Comparison of ENCODE assay signal across 10 cellular contexts in genomic region chr13:24267283-24267682, GRCh38. TPM values are rescaled to one million over a fixed set of nuclear protein-coding genes. Genes with fewer than 3 reads are reported as not detected.
DNase-seq lines count a peak whose midpoint lies in the region; ATAC-seq, FAIRE-seq and TF ChIP-seq lines count a peak whose summit lies in the region.
"Had no signal": no experiment of that assay in that cellular context is flagged by ENCODE, and none has a peak within 500 bp of the region (broad histone marks: within the 10 kb centered on the region; RNA-seq: fewer than 3 reads in every experiment).

No MANE protein-coding gene starts in this region.

- TF ChIP-seq POLR2A in GM12892 (IDR thresholded peaks at IDR 0.05; ENCODE audit: low read depth, low read length) (no peak), stomach (IDR thresholded peaks at IDR 0.05) (no peak)

- no peaks in the 10 kb centered on the region for H3K9me3 ChIP-seq in stomach

- TF ChIP-seq EP300 in stomach (IDR thresholded peaks at IDR 0.05), result no peak

- FAIRE-seq in GM12892 (lab: Jason Lieb, UNC), result peak; percentile 75

- peaks cover 84% of the 10 kb centered on the region for H3K4me1 Mint-ChIP-seq in activated T-helper 1 cell treated with anti-CD3 and anti-CD28 coated beads, Interleukin-12 subunit alpha, Interleukin-12 subunit beta, Interleukin-2, Interleukin-4 antibody, amounts not matched to agents 30 ng/mL and 10 ng/mL and 1 ng/mL, durations not matched to agents 14 hours and 24 hours and 36 hours (ENCODE audit: low read depth)
- H3K4me1 Mint-ChIP-seq in GM23338, result peaks cover 13% of the 10 kb centered on the region

- peak overlapping the region in 4 of 5 donors; percentile 47 to 64 (median 53) for H3K27ac ChIP-seq in stomach
- H3K27ac ChIP-seq in GM23338 (ENCODE audit: low read depth), result no peak overlapping the region

- H3K36me3 ChIP-seq in stomach (peaks cover 0 to 12% (median 0%) of the 10 kb centered on the region in 4 donors), GM23338 (ENCODE audit: insufficient read depth) (no peaks in the 10 kb centered on the region)

- H2AFZ ChIP-seq in GM23338, result no peak overlapping the region

- H3K4me2 ChIP-seq in GM23338, result no peak overlapping the region

- intact Hi-C loops in activated T-helper 1 cell treated with anti-CD3 and anti-CD28 coated beads, Interleukin-12 subunit alpha, Interleukin-12 subunit beta, Interleukin-2, Interleukin-4 antibody, amounts not matched to agents 30 ng/mL and 10 ng/mL and 1 ng/mL, durations not matched to agents 14 hours and 24 hours and 36 hours (cut with micrococcal nuclease), result loop anchor here (1.0 kb wide), 1 partner anchor 34 kb away; no protein-coding TSS in a partner anchor
- intact Hi-C loops in stomach (cut with DNase I; ENCODE audit: low total_unique reads), result no loop called here

- no peaks in the 10 kb centered on the region for H3K27me3 Mint-ChIP-seq in activated T-helper 1 cell treated with anti-CD3 and anti-CD28 coated beads, Interleukin-12 subunit alpha, Interleukin-12 subunit beta, Interleukin-2, Interleukin-4 antibody, amounts not matched to agents 30 ng/mL and 10 ng/mL and 1 ng/mL, durations not matched to agents 14 hours and 24 hours and 36 hours (ENCODE audit: insufficient read depth)
- H3K27me3 Mint-ChIP-seq in GM23338 (ENCODE audit: insufficient read depth, low read depth, poor library complexity), result peaks cover 4% of the 10 kb centered on the region

- 40 to 62% (median 50%) methylated on average over 3 of the region's 3 CpGs for WGBS in stomach, 5 donors

- H3K9me3 Mint-ChIP-seq in activated T-helper 1 cell treated with anti-CD3 and anti-CD28 coated beads, Interleukin-12 subunit alpha, Interleukin-12 subunit beta, Interleukin-2, Interleukin-4 antibody, amounts not matched to agents 30 ng/mL and 10 ng/mL and 1 ng/mL, durations not matched to agents 14 hours and 24 hours and 36 hours, result no peaks in the 10 kb centered on the region
- no peaks in the 10 kb centered on the region for H3K9me3 Mint-ChIP-seq in GM23338
- H3K9me3 Mint-ChIP-seq: HFFc6 had no signal

- peaks cover 22 to 57% (median 38%) of the 10 kb centered on the region in 4 donors for H3K4me1 ChIP-seq in stomach
- 0 out of 2 replicates have a peak, but pooled peaks cover 5% of the 10 kb centered on the region for H3K4me1 ChIP-seq in GM23338 (ENCODE audit: insufficient read depth)

- peaks cover 11% of the 10 kb centered on the region; the same call in 1 of the 2 replicates for H4K20me1 ChIP-seq in GM23338 (replicated peaks; ENCODE audit: insufficient read depth)

- peak overlapping the region; percentile 82 for H3K4me3 Mint-ChIP-seq in activated T-helper 1 cell treated with anti-CD3 and anti-CD28 coated beads, Interleukin-12 subunit alpha, Interleukin-12 subunit beta, Interleukin-2, Interleukin-4 antibody, amounts not matched to agents 30 ng/mL and 10 ng/mL and 1 ng/mL, durations not matched to agents 14 hours and 24 hours and 36 hours
- H3K4me3 Mint-ChIP-seq in GM23338, result no peak overlapping the region
- H3K4me3 Mint-ChIP-seq: HFFc6 had no signal

- no peaks in the 10 kb centered on the region for H3K27me3 ChIP-seq in stomach
- no peaks in the 10 kb centered on the region for H3K27me3 ChIP-seq in GM23338 (ENCODE audit: insufficient read depth)

- DNase-seq in GM12892 (ENCODE audit: insufficient read length) (no peak), iris pigment epithelial cell (ENCODE audit: low read depth) (peak; percentile 47), stomach (no peak), GM23338 (ENCODE audit: low spot score) (no peak), NCI-H345 (lab: John Stamatoyannopoulos, UW) (no peak), NCI-H1105 (lab: John Stamatoyannopoulos, UW) (no peak)
- DNase-seq in activated T-helper 1 cell treated with anti-CD3 and anti-CD28 coated beads, Interleukin-12 subunit alpha, Interleukin-12 subunit beta, Interleukin-2, Interleukin-4 antibody, amounts not matched to agents 30 ng/mL and 10 ng/mL and 1 ng/mL, durations not matched to agents 14 hours and 24 hours and 36 hours (ENCODE audit: low spot score), result peak; percentile 38
- DNase-seq: dermis blood vessel endothelial cell; HFFc6; NK-92 treated with Interleukin-12 subunit alpha and Interleukin-12 subunit beta, amount 100 ng/mL, for 24 hours had no signal

- ATAC-seq in GM23338, result no peak

- H3K79me2 ChIP-seq in GM23338 (replicated peaks; ENCODE audit: insufficient read depth), result peaks cover 27% of the 10 kb centered on the region

- peak overlapping the region in 1 of 4 donors; percentile 21 for H3K4me3 ChIP-seq in stomach
- H3K4me3 ChIP-seq in GM23338, result no peak overlapping the region

- peaks cover 23% of the 10 kb centered on the region for H3K36me3 Mint-ChIP-seq in activated T-helper 1 cell treated with anti-CD3 and anti-CD28 coated beads, Interleukin-12 subunit alpha, Interleukin-12 subunit beta, Interleukin-2, Interleukin-4 antibody, amounts not matched to agents 30 ng/mL and 10 ng/mL and 1 ng/mL, durations not matched to agents 14 hours and 24 hours and 36 hours (ENCODE audit: low read depth)
- H3K36me3 Mint-ChIP-seq in GM23338 (ENCODE audit: low read depth), result no peaks in the 10 kb centered on the region

- no peak for TF ChIP-seq CTCF in stomach (IDR thresholded peaks at IDR 0.05)
- TF ChIP-seq CTCF in GM23338 (conservative IDR thresholded peaks at IDR 0.05; ENCODE audit: low read depth in 2 of 2), result no peak

- no peaks in the 10 kb centered on the region for H3K9me2 ChIP-seq in GM23338 (ENCODE audit: insufficient read depth)

- peak overlapping the region; percentile 95 for H3K27ac Mint-ChIP-seq in activated T-helper 1 cell treated with anti-CD3 and anti-CD28 coated beads, Interleukin-12 subunit alpha, Interleukin-12 subunit beta, Interleukin-2, Interleukin-4 antibody, amounts not matched to agents 30 ng/mL and 10 ng/mL and 1 ng/mL, durations not matched to agents 14 hours and 24 hours and 36 hours
- no peak overlapping the region for H3K27ac Mint-ChIP-seq in GM23338
- H3K27ac Mint-ChIP-seq: HFFc6 had no signal

- no peaks in the 10 kb centered on the region for H3F3A ChIP-seq in GM23338 (replicated peaks; ENCODE audit: low read depth)

TF ChIP-seq in GM23338, 12 proteins besides CTCF, POLR2A, EP300 and RAD21 (continues in another document):
- TF ChIP-seq EZH2phosphoT487 (IDR thresholded peaks at IDR 0.05; ENCODE audit: unreplicated experiment) (no peak), NANOG (IDR thresholded peaks at IDR 0.05; ENCODE audit: borderline replicate concordance) (no peak), POLR2AphosphoS5 (IDR thresholded peaks at IDR 0.05; ENCODE audit: low read depth) (no peak), JUNB (IDR thresholded peaks at IDR 0.05; ENCODE audit: unreplicated experiment) (no peak), CREB1 (CRISPR knock-in tag; IDR thresholded peaks at IDR 0.05; ENCODE audit: low read depth) (no peak), REST (IDR thresholded peaks at IDR 0.05; ENCODE audit: unreplicated experiment) (no peak), ZNF114 (CRISPR knock-in tag; IDR thresholded peaks at IDR 0.05) (no peak)

RNA-seq across cellular contexts. Expression of gene C1QTNF9, which starts 42.1 kb away (rescaled TPM):
- polyA plus RNA-seq in GM12892 (2012; ENCODE audit: missing spikeins), result not detected
- not detected in 2 replicates for total RNA-seq in activated T-helper 1 cell treated with anti-CD3 and anti-CD28 coated beads, Interleukin-12 subunit alpha, Interleukin-12 subunit beta, Interleukin-2, Interleukin-4 antibody, amounts not matched to agents 30 ng/mL and 10 ng/mL and 1 ng/mL, durations not matched to agents 14 hours and 24 hours and 36 hours
- total RNA-seq in stomach, result 1 to 10 TPM in 1 of 5 donors, under 1 TPM in 1, not detected in 3; 0.37 to 2.3 TPM
- polyA plus RNA-seq in stomach (under 1 TPM in 2 of 3 donors, not detected in 1; 0.08 to 0.25 TPM), GM23338 (2016; fragmentation: Nextera tagmentation; extraction: Ambion mirVana) (not detected in 2 replicates)
- total RNA-seq in GM23338 (2014; rRNA removed; shearing (Covaris generic)), result not detected in 2 replicates
- total RNA-seq: dermis blood vessel endothelial cell, HFFc6 had no signal

Comparison
In these comparisons a context has a peak if more than half of its experiments do, and no peak if none do; other contexts are left out.
1. DNase-seq: peak in activated T-helper 1 cell treated with anti-CD3 and anti-CD28 coated beads, Interleukin-12 subunit alpha, Interleukin-12 subunit beta, Interleukin-2, Interleukin-4 antibody, amounts not matched to agents 30 ng/mL and 10 ng/mL and 1 ng/mL, durations not matched to agents 14 hours and 24 hours and 36 hours (single experiment) and iris pigment epithelial cell (single experiment); none in GM12892 (single experiment), stomach (single experiment), GM23338 (single experiment), NCI-H345 (single experiment) and NCI-H1105 (single experiment).